Comparison of ENCODE assay signal across 8 cellular contexts in genomic region chr1:93080424-93080823, GRCh38. TPM values are rescaled to one million over a fixed set of nuclear protein-coding genes. Genes with fewer than 3 reads are reported as not detected.
DNase-seq lines count a peak whose midpoint lies in the region; ATAC-seq, FAIRE-seq and TF ChIP-seq lines count a peak whose summit lies in the region.

No MANE protein-coding gene starts in this region.

- H3K27ac ChIP-seq in neural progenitor cell, result peak overlapping the region; percentile 95

- H3K4me1 ChIP-seq in neural progenitor cell, result peaks cover 15% of the 10 kb centered on the region

- H3K36me3 Mint-ChIP-seq in T-helper 1 cell treated with Interleukin-12 subunit alpha and Interleukin-12 subunit beta and Interleukin-4 antibody, amounts not matched to agents 30 μg/mL and 1 μg/mL, for 36 hours (ENCODE audit: low read depth), result peaks cover 24% of the 10 kb centered on the region
- peaks cover 24% of the 10 kb centered on the region for H3K36me3 Mint-ChIP-seq in neural progenitor cell

- peaks cover 3% of the 10 kb centered on the region for H3K9me3 Mint-ChIP-seq in T-helper 1 cell treated with Interleukin-12 subunit alpha and Interleukin-12 subunit beta and Interleukin-4 antibody, amounts not matched to agents 30 μg/mL and 1 μg/mL, for 36 hours
- peaks cover 23% of the 10 kb centered on the region for H3K9me3 Mint-ChIP-seq in neural progenitor cell

- no peaks in the 10 kb centered on the region for H3K27me3 Mint-ChIP-seq in T-helper 1 cell treated with Interleukin-12 subunit alpha and Interleukin-12 subunit beta and Interleukin-4 antibody, amounts not matched to agents 30 μg/mL and 1 μg/mL, for 36 hours (ENCODE audit: low read depth)
- H3K27me3 Mint-ChIP-seq in neural progenitor cell (ENCODE audit: insufficient read depth, low read depth), result peaks cover 5% of the 10 kb centered on the region

- H3K27me3 ChIP-seq in neural progenitor cell, result no peaks in the 10 kb centered on the region

- peaks cover 28% of the 10 kb centered on the region for H4K20me1 ChIP-seq in neural progenitor cell (ENCODE audit: low read depth)

- H3K36me3 ChIP-seq in neural progenitor cell, result peaks cover 25% of the 10 kb centered on the region

- no peak overlapping the region for H2AFZ ChIP-seq in neural progenitor cell (replicated peaks)

- ATAC-seq in HG02798 (IDR thresholded peaks at IDR 0.05; ENCODE audit: poor library complexity, unreplicated experiment), result peak; percentile 62

- peak overlapping the region; percentile 95 for H3K9ac ChIP-seq in neural progenitor cell

- peaks cover 41% of the 10 kb centered on the region for H3K4me1 Mint-ChIP-seq in T-helper 1 cell treated with Interleukin-12 subunit alpha and Interleukin-12 subunit beta and Interleukin-4 antibody, amounts not matched to agents 30 μg/mL and 1 μg/mL, for 36 hours (ENCODE audit: low read depth)
- peaks cover 10% of the 10 kb centered on the region for H3K4me1 Mint-ChIP-seq in neural progenitor cell

- DNase-seq in AG20443 (ENCODE audit: low spot score), result peak; percentile 36
- DNase-seq in GM12892 (ENCODE audit: insufficient read length), result no peak
- peak; percentile 28 for DNase-seq in NCI-H1048 (lab: John Stamatoyannopoulos, UW)
- DNase-seq in fibroblast of mammary gland (ENCODE audit: low read depth), result peak; percentile 85
- peak; percentile 38 for DNase-seq in neural progenitor cell (ENCODE audit: low spot score)
- no peak for DNase-seq in NK-92 treated with Interleukin-12 subunit alpha and Interleukin-12 subunit beta, amount 100 ng/mL, for 24 hours (lab: John Stamatoyannopoulos, UW)

- H3K4me3 ChIP-seq in fibroblast of mammary gland (ENCODE audit: control insufficient read depth, low read depth, low read length) (peak overlapping the region; percentile 99), neural progenitor cell (peak overlapping the region; percentile 82)

- H3K27ac Mint-ChIP-seq in T-helper 1 cell treated with Interleukin-12 subunit alpha and Interleukin-12 subunit beta and Interleukin-4 antibody, amounts not matched to agents 30 μg/mL and 1 μg/mL, for 36 hours, result peak overlapping the region; percentile 88
- H3K27ac Mint-ChIP-seq in neural progenitor cell, result peak overlapping the region; percentile 94

- peaks cover 10% of the 10 kb centered on the region for H3F3A ChIP-seq in neural progenitor cell (ENCODE audit: low read depth)

- H3K4me3 Mint-ChIP-seq in T-helper 1 cell treated with Interleukin-12 subunit alpha and Interleukin-12 subunit beta and Interleukin-4 antibody, amounts not matched to agents 30 μg/mL and 1 μg/mL, for 36 hours, result peak overlapping the region; percentile 98
- peak overlapping the region; percentile 96 for H3K4me3 Mint-ChIP-seq in neural progenitor cell

- no peak for TF ChIP-seq POLR2A in GM12892 (IDR thresholded peaks at IDR 0.05; ENCODE audit: low read depth, low read length)

- H3K9me3 ChIP-seq in neural progenitor cell (ENCODE audit: low read depth), result peaks cover 16% of the 10 kb centered on the region

- peaks cover 64% of the 10 kb centered on the region for H3K79me2 ChIP-seq in neural progenitor cell (ENCODE audit: low read depth)

- peak overlapping the region; percentile 83 for H3K4me2 ChIP-seq in neural progenitor cell

- peak; percentile 53 for FAIRE-seq in GM12892 (lab: Jason Lieb, UNC)

- TF ChIP-seq CTCF in fibroblast of mammary gland (conservative IDR thresholded peaks at IDR 0.05; ENCODE audit: control insufficient read depth, insufficient read depth, low read depth, low read length) (peak; percentile 60), neural progenitor cell (IDR thresholded peaks at IDR 0.05) (peak; percentile 42)

RNA-seq across cellular contexts. Expression of gene MTF2, which starts 1.3 kb away (rescaled TPM):
- 36.2 TPM for polyA plus RNA-seq in GM12892 (2012; ENCODE audit: missing spikeins)
- 118 and 149 TPM in 2 replicates for total RNA-seq in neural progenitor cell (ENCODE audit: low replicate concordance)

Comparison
In these comparisons a context has a peak if more than half of its experiments do, and no peak if none do; other contexts are left out.
1. DNase-seq: peak in AG20443 (single experiment), NCI-H1048 (single experiment), fibroblast of mammary gland (single experiment) and neural progenitor cell (single experiment); none in GM12892 (single experiment) and NK-92 treated with Interleukin-12 subunit alpha and Interleukin-12 subunit beta, amount 100 ng/mL, for 24 hours (single experiment).